Comparison of ENCODE assay signal across 1 cellular context in genomic region chr7:152072451-152072850, GRCh38.
TF ChIP-seq lines count a peak whose summit lies in the region.

No MANE protein-coding gene starts in this region.

TF ChIP-seq in IMR-90, 13 proteins besides CTCF, POLR2A, EP300 and RAD21:
- no peak for TF ChIP-seq RCOR1 (IDR thresholded peaks at IDR 0.05; ENCODE audit: insufficient replicate concordance, low read length)
- no peak for TF ChIP-seq MXI1 (IDR thresholded peaks at IDR 0.05; ENCODE audit: borderline replicate concordance, low read depth, low read length)
- TF ChIP-seq CHD1 (IDR thresholded peaks at IDR 0.05; ENCODE audit: low read depth, low read length) = no peak
- TF ChIP-seq ELK1 (IDR thresholded peaks at IDR 0.05; ENCODE audit: borderline replicate concordance, low read depth, low read length) = no peak
- no peak for TF ChIP-seq RFX5 (IDR thresholded peaks at IDR 0.05; ENCODE audit: low read depth, low read length)
- TF ChIP-seq MAFK (IDR thresholded peaks at IDR 0.05; ENCODE audit: low read depth, low read length) = no peak
- TF ChIP-seq SMC3 (IDR thresholded peaks at IDR 0.05; ENCODE audit: low read depth, low read length) = no peak
- no peak for TF ChIP-seq CEBPB (IDR thresholded peaks at IDR 0.05; ENCODE audit: low read depth, low read length)
- TF ChIP-seq NFE2L2 (IDR thresholded peaks at IDR 0.05; ENCODE audit: low read depth, low read length) = no peak
- no peak for TF ChIP-seq USF2 (IDR thresholded peaks at IDR 0.05; ENCODE audit: low read depth, low read length)
- TF ChIP-seq MAZ (IDR thresholded peaks at IDR 0.05; ENCODE audit: borderline replicate concordance, low read depth, low read length) = no peak
- no peak for TF ChIP-seq BHLHE40 (IDR thresholded peaks at IDR 0.05; ENCODE audit: low read depth, low read length)
- TF ChIP-seq FOS (IDR thresholded peaks at IDR 0.05; ENCODE audit: low read depth, low read length) = no peak
